In the genomic region with DNA sequence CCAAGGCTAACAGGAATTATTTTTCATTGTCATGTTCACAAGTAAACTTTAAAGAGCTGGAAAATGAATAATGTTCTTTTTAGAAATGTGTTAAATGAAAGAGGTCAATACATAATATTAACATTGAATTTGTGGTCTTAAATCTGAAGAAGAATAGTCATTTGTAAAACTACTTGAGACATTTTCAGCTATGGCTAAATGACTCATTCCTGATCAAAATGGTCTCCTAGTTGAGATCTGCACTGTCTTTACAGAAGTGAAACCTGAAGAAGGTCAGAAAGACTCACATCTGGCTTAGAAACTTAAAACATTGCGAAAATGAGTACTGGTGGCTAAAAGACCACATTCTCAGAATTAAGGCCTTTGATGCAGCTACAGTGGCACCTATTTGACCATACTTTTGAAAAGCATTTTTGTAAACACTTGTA, we compare ENCODE assay signal across 9 cellular contexts. TPM values are rescaled to one million over a fixed set of nuclear protein-coding genes. Genes with fewer than 3 reads are reported as not detected.
DNase-seq lines count a peak whose midpoint lies in the region; ATAC-seq and TF ChIP-seq lines count a peak whose summit lies in the region.
"Had no signal": no experiment of that assay in that cellular context is flagged by ENCODE, and none has a peak within 500 bp of the region (broad histone marks: within the 10 kb centered on the region; RNA-seq: fewer than 3 reads in every experiment).

No MANE protein-coding gene starts in this region.

- TF ChIP-seq CTCF in AG04450 (IDR thresholded peaks at IDR 0.05; ENCODE audit: low read depth, low read length) (no peak), right atrium auricular region (IDR thresholded peaks at IDR 0.05) (no peak)

- peak; percentile 89 for ATAC-seq in HG03108 (IDR thresholded peaks at IDR 0.05; ENCODE audit: unreplicated experiment)

- no peak overlapping the region for H3K27ac ChIP-seq in AG04450 (ENCODE audit: low read depth, low read length)
- no peak overlapping the region for H3K27ac ChIP-seq in right atrium auricular region

- no peaks in the 10 kb centered on the region for H3K4me1 ChIP-seq in right atrium auricular region

- H3K36me3 ChIP-seq in right atrium auricular region: no peaks in the 10 kb centered on the region

- peaks cover 13% of the 10 kb centered on the region for H3K9me3 ChIP-seq in AG04450 (ENCODE audit: control insufficient read depth, insufficient read depth, low read length)
- peaks cover 0 to 5% of the 10 kb centered on the region in 2 donors for H3K9me3 ChIP-seq in right atrium auricular region

- H3K4me1 Mint-ChIP-seq in activated T-helper 1 cell treated with anti-CD3 and anti-CD28 coated beads, Interleukin-12 subunit alpha, Interleukin-12 subunit beta, Interleukin-2, Interleukin-4 antibody, amounts not matched to agents 30 ng/mL and 10 ng/mL and 1 ng/mL, durations not matched to agents 14 hours and 24 hours and 36 hours (ENCODE audit: low read depth): peaks cover 75% of the 10 kb centered on the region

- H3K36me3 Mint-ChIP-seq in activated T-helper 1 cell treated with anti-CD3 and anti-CD28 coated beads, Interleukin-12 subunit alpha, Interleukin-12 subunit beta, Interleukin-2, Interleukin-4 antibody, amounts not matched to agents 30 ng/mL and 10 ng/mL and 1 ng/mL, durations not matched to agents 14 hours and 24 hours and 36 hours (ENCODE audit: low read depth): peaks cover 70% of the 10 kb centered on the region

- intact Hi-C loops in activated T-helper 1 cell treated with anti-CD3 and anti-CD28 coated beads, Interleukin-12 subunit alpha, Interleukin-12 subunit beta, Interleukin-2, Interleukin-4 antibody, amounts not matched to agents 30 ng/mL and 10 ng/mL and 1 ng/mL, durations not matched to agents 14 hours and 24 hours and 36 hours (cut with micrococcal nuclease): loop anchor here (1.0 to 5.0 kb wide), 8 partner anchors 8 to 1062 kb away; a partner anchor contains a TSS

- POLR2A ChIA-PET in AG04450 (lab: Yijun Ruan, JAX): no interaction called here

- H3K4me3 ChIP-seq in AG04450 (ENCODE audit: low read depth, low read length): no peak overlapping the region
- no peak overlapping the region for H3K4me3 ChIP-seq in right atrium auricular region

- H3K4me3 Mint-ChIP-seq in activated T-helper 1 cell treated with anti-CD3 and anti-CD28 coated beads, Interleukin-12 subunit alpha, Interleukin-12 subunit beta, Interleukin-2, Interleukin-4 antibody, amounts not matched to agents 30 ng/mL and 10 ng/mL and 1 ng/mL, durations not matched to agents 14 hours and 24 hours and 36 hours: peak overlapping the region; percentile 43

- no peaks in the 10 kb centered on the region for H3K27me3 Mint-ChIP-seq in activated T-helper 1 cell treated with anti-CD3 and anti-CD28 coated beads, Interleukin-12 subunit alpha, Interleukin-12 subunit beta, Interleukin-2, Interleukin-4 antibody, amounts not matched to agents 30 ng/mL and 10 ng/mL and 1 ng/mL, durations not matched to agents 14 hours and 24 hours and 36 hours (ENCODE audit: insufficient read depth)

- H3K27me3 ChIP-seq in AG04450 (ENCODE audit: control insufficient read depth, insufficient read depth, low read length) (no peaks in the 10 kb centered on the region), right atrium auricular region (no peaks in the 10 kb centered on the region)

- H3K9me3 Mint-ChIP-seq in activated T-helper 1 cell treated with anti-CD3 and anti-CD28 coated beads, Interleukin-12 subunit alpha, Interleukin-12 subunit beta, Interleukin-2, Interleukin-4 antibody, amounts not matched to agents 30 ng/mL and 10 ng/mL and 1 ng/mL, durations not matched to agents 14 hours and 24 hours and 36 hours: peaks cover 3% of the 10 kb centered on the region

- DNase-seq in AG04450 (ENCODE audit: low read depth, low spot score) (peak; percentile 4), GM19238 (ENCODE audit: insufficient read length, low spot score) (peak; percentile 40), NCI-H1092 (lab: John Stamatoyannopoulos, UW) (no peak), HK-2 (ENCODE audit: unreplicated experiment) (no peak), right atrium auricular region (ENCODE audit: low spot score) (no peak)
- no peak for DNase-seq in activated T-helper 1 cell treated with anti-CD3 and anti-CD28 coated beads, Interleukin-12 subunit alpha, Interleukin-12 subunit beta, Interleukin-2, Interleukin-4 antibody, amounts not matched to agents 30 ng/mL and 10 ng/mL and 1 ng/mL, durations not matched to agents 14 hours and 24 hours and 36 hours (ENCODE audit: low spot score)
- DNase-seq in stimulated activated naive CD4-positive, alpha-beta T cell (lab: John Stamatoyannopoulos, UW): no peak

- peak overlapping the region; percentile 64 for H3K27ac Mint-ChIP-seq in activated T-helper 1 cell treated with anti-CD3 and anti-CD28 coated beads, Interleukin-12 subunit alpha, Interleukin-12 subunit beta, Interleukin-2, Interleukin-4 antibody, amounts not matched to agents 30 ng/mL and 10 ng/mL and 1 ng/mL, durations not matched to agents 14 hours and 24 hours and 36 hours

- CTCF ChIA-PET in AG04450 (lab: Charles Lee): no interaction called here

RNA-seq across cellular contexts. Expression of a gene that starts 5.9 kb away (rescaled TPM):
- 0.02 and 0.14 TPM in 2 replicates for polyA plus RNA-seq in AG04450 (2011; rRNA removed)
- polyA minus RNA-seq in AG04450 (2011; rRNA and poly(A)+ RNA removed): 0.17 and 0.18 TPM in 2 replicates
- 38.7 and 39.3 TPM in 2 replicates for total RNA-seq in activated T-helper 1 cell treated with anti-CD3 and anti-CD28 coated beads, Interleukin-12 subunit alpha, Interleukin-12 subunit beta, Interleukin-2, Interleukin-4 antibody, amounts not matched to agents 30 ng/mL and 10 ng/mL and 1 ng/mL, durations not matched to agents 14 hours and 24 hours and 36 hours
- 1 to 10 TPM in 1 of 2 donors, under 1 TPM in 1; 0.82 to 3.0 TPM for total RNA-seq in right atrium auricular region
- total RNA-seq: myocyte had no signal

Comparison
In these comparisons a context has a peak if more than half of its experiments do, and no peak if none do; other contexts are left out.
1. DNase-seq: peak in AG04450 (single experiment) and GM19238 (single experiment); none in activated T-helper 1 cell treated with anti-CD3 and anti-CD28 coated beads, Interleukin-12 subunit alpha, Interleukin-12 subunit beta, Interleukin-2, Interleukin-4 antibody, amounts not matched to agents 30 ng/mL and 10 ng/mL and 1 ng/mL, durations not matched to agents 14 hours and 24 hours and 36 hours (single experiment), stimulated activated naive CD4-positive, alpha-beta T cell (0 of 6), NCI-H1092 (single experiment), HK-2 (single experiment) and right atrium auricular region (single experiment).